Comparison of ENCODE assay signal across 1 cellular context in the genomic region with DNA sequence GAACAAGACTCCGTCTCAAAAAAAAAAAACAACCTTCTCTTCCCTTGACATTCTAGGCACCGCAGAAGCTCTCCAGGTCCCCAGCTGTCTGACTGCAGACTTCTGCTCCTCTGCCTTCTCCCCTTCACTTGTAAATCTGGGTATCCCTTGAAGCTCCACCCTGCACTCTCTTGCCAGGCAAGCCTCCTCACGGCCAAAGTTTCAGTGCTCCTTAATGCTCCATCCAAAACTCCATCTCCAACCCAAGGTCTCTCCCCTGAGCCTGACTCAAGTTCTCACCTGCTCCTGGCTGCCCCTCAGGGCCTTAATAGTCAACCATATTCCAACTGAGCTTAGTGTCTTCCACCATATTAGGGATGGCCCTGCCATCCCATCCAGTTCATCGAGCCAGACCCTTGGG.
TF ChIP-seq lines count a peak whose summit lies in the region.

No MANE protein-coding gene starts in this region.

TF ChIP-seq in H1, 55 proteins besides CTCF, POLR2A, EP300 and RAD21:
- TF ChIP-seq SP4 (IDR thresholded peaks at IDR 0.05; ENCODE audit: low read length) = no peak
- TF ChIP-seq CREB1 (IDR thresholded peaks at IDR 0.05) = no peak
- TF ChIP-seq FOSL1 (IDR thresholded peaks at IDR 0.05; ENCODE audit: insufficient read depth, low read depth, low read length) = no peak
- no peak for TF ChIP-seq POLR2AphosphoS5 (IDR thresholded peaks at IDR 0.05; ENCODE audit: low read depth, low read length)
- no peak for TF ChIP-seq SAP30 (IDR thresholded peaks at IDR 0.05; ENCODE audit: insufficient read depth, insufficient replicate concordance, low read length)
- TF ChIP-seq TBP (IDR thresholded peaks at IDR 0.05; ENCODE audit: low read depth, low read length) = no peak
- no peak for TF ChIP-seq TCF12 (IDR thresholded peaks at IDR 0.05; ENCODE audit: low read depth, low read length)
- no peak for TF ChIP-seq GTF2F1 (IDR thresholded peaks at IDR 0.05; ENCODE audit: borderline replicate concordance, low read depth, low read length)
- no peak for TF ChIP-seq SP1 (IDR thresholded peaks at IDR 0.05; ENCODE audit: low read depth, low read length)
- TF ChIP-seq POU5F1 (IDR thresholded peaks at IDR 0.05; ENCODE audit: low read depth, low read length) = no peak
- no peak for TF ChIP-seq CHD2 (IDR thresholded peaks at IDR 0.05; ENCODE audit: low read length)
- no peak for TF ChIP-seq JUND (IDR thresholded peaks at IDR 0.05; ENCODE audit: low read length)
- no peak for TF ChIP-seq MAFK (IDR thresholded peaks at IDR 0.05; ENCODE audit: low read depth, low read length)
- no peak for TF ChIP-seq CEBPB (IDR thresholded peaks at IDR 0.05; ENCODE audit: low read depth, low read length)
- no peak for TF ChIP-seq SIN3A (conservative IDR thresholded peaks at IDR 0.05 in 1 of 2, IDR thresholded peaks at IDR 0.05 in 1 of 2; ENCODE audit: low read depth in 1 of 2, low read length in 2 of 2)
- no peak for TF ChIP-seq SP2 (IDR thresholded peaks at IDR 0.05; ENCODE audit: low read length)
